8 cellular contexts compared by ENCODE assay signal in the genomic region with DNA sequence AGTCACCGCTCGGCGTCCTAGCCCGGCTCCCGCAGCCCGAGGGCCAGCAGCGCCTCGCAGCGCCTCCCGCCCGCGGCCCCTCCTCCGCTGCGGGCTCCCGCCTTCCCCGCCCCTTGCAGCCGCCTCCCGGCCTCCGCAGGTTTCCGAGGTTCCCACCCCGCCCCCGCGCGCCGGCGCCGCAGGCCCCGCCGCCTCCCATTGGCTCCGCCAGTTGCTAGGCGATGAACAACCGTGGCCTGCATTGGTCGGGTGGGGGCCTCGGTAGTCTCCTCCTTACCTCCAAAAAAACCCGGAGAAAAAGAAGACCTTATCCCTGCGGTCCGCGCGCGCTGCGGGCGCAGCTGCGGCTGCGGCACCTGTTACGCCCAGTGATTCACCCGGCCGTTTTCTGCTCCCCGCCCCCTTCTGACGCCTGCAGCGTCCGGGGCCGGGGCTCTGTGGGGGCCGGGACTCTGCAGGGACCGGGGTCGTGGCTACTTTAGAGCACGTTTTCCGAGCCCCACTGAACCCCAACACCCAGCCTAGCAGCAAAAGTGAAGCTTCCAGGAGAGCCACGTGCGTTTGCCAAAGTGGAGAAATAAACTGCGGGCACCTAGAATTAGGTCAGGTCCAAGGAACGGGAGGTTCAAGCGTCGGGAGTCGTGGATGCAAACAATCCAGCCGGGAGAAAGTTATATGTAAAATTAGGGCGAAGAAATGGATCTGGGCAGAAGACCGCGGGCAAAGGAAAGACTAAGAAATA. TPM values are rescaled to one million over a fixed set of nuclear protein-coding genes. Genes with fewer than 3 reads are reported as not detected.
A peak's percentile ranks its signal among the peaks of the same experiment; 100 is the strongest.
DNase-seq lines count a peak whose midpoint lies in the region; ATAC-seq, FAIRE-seq and TF ChIP-seq lines count a peak whose summit lies in the region.

SSX2IP (minus strand) TSS at position 65 of the 742 bp plus-strand sequence. CDS start 19,242 bp downstream, outside the sequence.

- H3K79me2 ChIP-seq in keratinocyte (ENCODE audit: control insufficient read depth, insufficient read depth, low read length) = peaks cover 16% of the 10 kb centered on the region

- H3K9me3 ChIP-seq in keratinocyte (ENCODE audit: control insufficient read depth, low read depth, low read length) = no peaks in the 10 kb centered on the region

- H3K4me3 ChIP-seq in keratinocyte (ENCODE audit: control insufficient read depth in 2 of 3, extremely low read depth in 1 of 3, insufficient read depth in 2 of 3, low read depth in 1 of 3, low read length in 3 of 3) = peak within 1 kb of the TSS; percentile 71 to 90 (median 86)

- peak within 1 kb of the TSS; percentile 99 for H3K4me2 ChIP-seq in keratinocyte (ENCODE audit: control insufficient read depth, extremely low read depth, insufficient read depth, low read depth, low read length)

- no peak for TF ChIP-seq CTCF in keratinocyte (optimal IDR thresholded peaks at IDR 0.05 in 1 of 3, IDR thresholded peaks at IDR 0.05 in 1 of 3, conservative IDR thresholded peaks at IDR 0.05 in 1 of 3; ENCODE audit: extremely low read depth in 1 of 3, insufficient read depth in 2 of 3, low read length in 3 of 3)

- peak within 1 kb of the TSS; percentile 94 for H2AFZ ChIP-seq in keratinocyte (ENCODE audit: control insufficient read depth, low read length)

- H3K27me3 ChIP-seq in keratinocyte (ENCODE audit: control insufficient read depth, extremely low read depth, insufficient read depth, low read length) = no peaks in the 10 kb centered on the region

- peak within 1 kb of the TSS; percentile 69 for H3K9ac ChIP-seq in keratinocyte (ENCODE audit: control insufficient read depth, extremely low read depth, insufficient read depth, low read length)

- H4K20me1 ChIP-seq in keratinocyte (ENCODE audit: control insufficient read depth, extremely low read depth, insufficient read depth, low read length) = no peaks in the 10 kb centered on the region

- H3K27ac ChIP-seq in keratinocyte (ENCODE audit: control insufficient read depth, insufficient read depth, low read length) = peak within 1 kb of the TSS; percentile 58

- dilution Hi-C loops in keratinocyte (cut with MboI; ENCODE audit: extremely low pct_ligation_motif_present, low sequenced_read_pairs) = no loop called here

- no peaks in the 10 kb centered on the region for H3K9me1 ChIP-seq in keratinocyte (ENCODE audit: control insufficient read depth, extremely low read depth, insufficient read depth, low read length)

- H3K4me1 ChIP-seq in keratinocyte (ENCODE audit: control insufficient read depth, extremely low read depth, insufficient read depth, low read length) = peaks cover 27% of the 10 kb centered on the region

- ATAC-seq in HG03432 (IDR thresholded peaks at IDR 0.05; ENCODE audit: unreplicated experiment) = peak; percentile 93

- no peak for FAIRE-seq in keratinocyte (lab: Jason Lieb, UNC)

- TF ChIP-seq POLR2A in GM19193 (IDR thresholded peaks at IDR 0.05; ENCODE audit: extremely low read depth, insufficient read depth, insufficient read length) = peak; percentile 57

- H3K36me3 ChIP-seq in keratinocyte (ENCODE audit: control insufficient read depth in 2 of 2, extremely low read depth in 1 of 2, insufficient read depth in 2 of 2, low read length in 2 of 2) = no peaks in the 10 kb centered on the region

- peak; percentile 81 to 91 for DNase-seq in AML-193 (lab: John Stamatoyannopoulos, UW)
- peak; percentile 93 for DNase-seq in NCI-H460 (ENCODE audit: extremely low read depth, low read depth)
- DNase-seq in activated CD4-positive, CD25-positive, alpha-beta regulatory T cell treated with anti-CD3 and anti-CD28 coated beads, Interleukin-2, amount 50 U/mL, for 72 hours = peak; percentile 99
- DNase-seq in cerebellum (ENCODE audit: low spot score) = peak; percentile 96
- DNase-seq in keratinocyte (ENCODE audit: low read depth, low spot score) = peak; percentile 67
- peak; percentile 99 for DNase-seq in stimulated activated CD4-positive, alpha-beta T cell treated with anti-CD3 and anti-CD28 coated beads, Interleukin-12 subunit alpha, Interleukin-12 subunit beta, amount 100 ng/mL, for 48 hours (ENCODE audit: low read depth in 2 of 3, low spot score in 1 of 3)

RNA-seq across cellular contexts. Expression of gene SSX2IP, which starts in this region (rescaled TPM):
- 15.1 and 19.5 TPM in 2 replicates for total RNA-seq in NCI-H460 (2014; rRNA removed; shearing (Covaris generic))
- polyA plus RNA-seq in NCI-H460 (2014; cell fraction: nucleus; rRNA removed) = 12.5 and 14.0 TPM in 2 replicates
- 17.8 TPM for total RNA-seq in cerebellum
- 5.1 to 13.0 TPM (median 7.2 TPM) in 3 replicates for polyA plus RNA-seq in keratinocyte
- polyA plus RNA-seq in keratinocyte (2011; ENCODE audit: low read depth) = 9.2 TPM
- polyA plus RNA-seq in keratinocyte (2011; cell fraction: cytosol; rRNA removed) = 6.0 and 9.9 TPM in 2 replicates
- polyA plus RNA-seq in keratinocyte (2011; cell fraction: nucleus; rRNA removed) = 7.4 and 8.9 TPM in 2 replicates
- 3.7 and 9.3 TPM in 2 replicates for polyA plus RNA-seq in keratinocyte (2012; ENCODE audit: low replicate concordance)
- polyA minus RNA-seq in keratinocyte = 3.7 to 10.0 TPM (median 5.2 TPM) in 3 replicates
- polyA minus RNA-seq in keratinocyte (2011; cell fraction: cytosol; rRNA and poly(A)+ RNA removed) = 13.8 TPM
- 3.5 and 9.0 TPM in 2 replicates for polyA minus RNA-seq in keratinocyte (2011; cell fraction: nucleus; rRNA and poly(A)+ RNA removed)

Comparison
In these comparisons a context has a peak if more than half of its experiments do, and no peak if none do; other contexts are left out.
1. Peak in every context shown above with its lines: DNase-seq, ATAC-seq, H3K4me3 ChIP-seq and H3K27ac ChIP-seq.